ENCODE assay signal across 8 cellular contexts in the genomic region with DNA sequence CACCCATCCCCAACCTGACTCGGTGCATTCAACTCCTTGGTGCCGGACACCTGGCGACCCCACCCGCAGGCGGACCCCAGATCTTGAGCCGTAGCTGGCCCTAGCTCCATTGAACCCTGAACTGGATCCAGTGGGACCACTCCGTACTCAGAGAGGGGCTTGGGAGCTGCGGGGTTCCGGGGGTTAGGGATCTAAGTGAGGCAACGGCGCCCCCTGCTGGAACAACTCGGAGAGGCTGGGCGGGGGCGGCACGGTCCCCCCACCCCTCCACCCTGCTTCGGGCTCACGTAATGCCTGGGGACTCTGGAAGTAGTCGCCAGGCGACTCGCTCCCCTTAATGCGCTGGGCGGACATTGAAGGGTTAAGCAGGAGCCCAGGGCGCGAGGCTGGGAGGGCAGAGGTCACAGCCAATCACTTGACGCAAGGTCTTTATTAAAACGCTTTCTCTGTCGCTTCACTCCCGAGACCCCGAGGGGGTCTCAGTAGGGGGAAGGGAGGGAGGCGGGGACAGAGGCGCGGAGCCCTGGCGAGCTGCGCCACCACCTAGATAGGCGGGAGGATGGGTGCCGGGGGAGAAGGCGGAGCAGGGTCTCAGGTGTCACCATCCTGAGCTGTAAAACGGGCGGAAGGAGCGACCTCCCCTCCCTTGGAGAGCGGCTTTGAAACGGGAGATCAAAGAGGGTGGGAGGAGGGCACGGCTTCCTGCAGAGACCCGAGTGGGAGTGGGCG. TPM values are rescaled to one million over a fixed set of nuclear protein-coding genes. Genes with fewer than 3 reads are reported as not detected.
DNase-seq lines count a peak whose midpoint lies in the region; ATAC-seq and TF ChIP-seq lines count a peak whose summit lies in the region.

No MANE protein-coding gene starts in this region.

- no peaks in the 10 kb centered on the region for H3K79me2 ChIP-seq in neural cell (replicated peaks; ENCODE audit: insufficient read depth, low read length)

- H3K36me3 Mint-ChIP-seq in activated T-cell treated with anti-CD3 and anti-CD28 coated beads, Interleukin-2, amount 50 U/mL, for 72 hours (ENCODE audit: insufficient read depth in 2 of 2) = no peaks in the 10 kb centered on the region

- peaks cover 44% of the 10 kb centered on the region for H3K27me3 Mint-ChIP-seq in activated T-cell treated with anti-CD3 and anti-CD28 coated beads, Interleukin-2, amount 50 U/mL, for 72 hours (ENCODE audit: low read depth)

- H3K9me2 ChIP-seq in neural cell (ENCODE audit: insufficient read depth, low read length) = no peaks in the 10 kb centered on the region

- no peaks in the 10 kb centered on the region for H4K20me1 ChIP-seq in neural cell (ENCODE audit: insufficient read depth)

- H3K9me3 Mint-ChIP-seq in activated T-cell treated with anti-CD3 and anti-CD28 coated beads, Interleukin-2, amount 50 U/mL, for 72 hours = no peaks in the 10 kb centered on the region

- peak overlapping the region; percentile 48 for H3K4me2 ChIP-seq in neural cell (ENCODE audit: low read length)

- peak; percentile 60 for TF ChIP-seq RAD21 in neural cell (conservative IDR thresholded peaks at IDR 0.05)

- H3K27ac Mint-ChIP-seq in activated T-cell treated with anti-CD3 and anti-CD28 coated beads, Interleukin-2, amount 50 U/mL, for 72 hours = no peak overlapping the region

- intact Hi-C loops in esophagus squamous epithelium (cut with DNase I) = no loop called here

- TF ChIP-seq CTCF in esophagus squamous epithelium (IDR thresholded peaks at IDR 0.05) = peak; percentile 69 to 91 (median 81)
- TF ChIP-seq CTCF in neural cell (IDR thresholded peaks at IDR 0.05; ENCODE audit: poor library complexity, severe bottlenecking) = peak; percentile 80

- H3K27me3 ChIP-seq in H7 (ENCODE audit: control insufficient read depth, insufficient read depth, low read length) (peaks cover 19% of the 10 kb centered on the region), esophagus squamous epithelium (peaks cover 0 to 45% (median 0%) of the 10 kb centered on the region in 4 donors), neural cell (ENCODE audit: insufficient read depth, low read depth, low read length) (peaks cover 15% of the 10 kb centered on the region), subcutaneous abdominal adipose tissue (ENCODE audit: control insufficient read depth in 5 of 5, insufficient read depth in 4 of 5, low read length in 5 of 5) (peaks cover 24 to 42% (median 31%) of the 10 kb centered on the region in 5 donors)

- peak overlapping the region; percentile 94 to 95 for H3K4me3 Mint-ChIP-seq in activated T-cell treated with anti-CD3 and anti-CD28 coated beads, Interleukin-2, amount 50 U/mL, for 72 hours

- H2AFZ ChIP-seq in neural cell (ENCODE audit: low read depth, low read length) = no peak overlapping the region

- ATAC-seq in activated T-cell treated with anti-CD3 and anti-CD28 coated beads, Interleukin-2, amount 50 U/mL, for 72 hours (replicated peaks in 1 of 2) = peak; percentile 79 to 84
- ATAC-seq in GM19324 (IDR thresholded peaks at IDR 0.05; ENCODE audit: low FRiP score, unreplicated experiment) = no peak

- peak overlapping the region; percentile 35 for H3K9ac ChIP-seq in neural cell (ENCODE audit: low read length)
- H3K9ac ChIP-seq in subcutaneous abdominal adipose tissue (ENCODE audit: low read length in 5 of 5) = peak overlapping the region in 4 of 5 donors; percentile 28 to 76 (median 53)

- H3K36me3 ChIP-seq in H7 (replicated peaks; ENCODE audit: control insufficient read depth, insufficient read depth, low read length) (no peaks in the 10 kb centered on the region; the same call in 1 of the 2 replicates), esophagus squamous epithelium (peaks cover 0 to 4% (median 0%) of the 10 kb centered on the region in 3 donors), neural cell (ENCODE audit: insufficient read depth, low read length) (no peaks in the 10 kb centered on the region), subcutaneous abdominal adipose tissue (ENCODE audit: control insufficient read depth in 5 of 5, insufficient read depth in 5 of 5, low read length in 5 of 5) (no peaks in the 10 kb centered on the region)

- peak overlapping the region; percentile 80 for H3K4me3 ChIP-seq in H7 (ENCODE audit: insufficient read depth, low read depth, low read length)
- peak overlapping the region; percentile 37 to 67 (median 54) for H3K4me3 ChIP-seq in esophagus squamous epithelium
- peak overlapping the region; percentile 56 for H3K4me3 ChIP-seq in neural cell (ENCODE audit: low read length)
- H3K4me3 ChIP-seq in subcutaneous abdominal adipose tissue (ENCODE audit: low read depth in 1 of 5, low read length in 5 of 5) = peak overlapping the region in 4 of 5 donors; percentile 57 to 66 (median 62)

- H3K9me3 ChIP-seq in esophagus squamous epithelium (no peaks in the 10 kb centered on the region), neural cell (ENCODE audit: low read length) (no peaks in the 10 kb centered on the region), subcutaneous abdominal adipose tissue (ENCODE audit: control insufficient read depth in 5 of 5, low read length in 5 of 5) (no peaks in the 10 kb centered on the region)

- H3K4me1 Mint-ChIP-seq in activated T-cell treated with anti-CD3 and anti-CD28 coated beads, Interleukin-2, amount 50 U/mL, for 72 hours (ENCODE audit: low read depth) = peaks cover 28% of the 10 kb centered on the region

- H3F3A ChIP-seq in neural cell (ENCODE audit: insufficient read depth, low read length, poor library complexity, severe bottlenecking) = peaks cover 8% of the 10 kb centered on the region

- DNase-seq in ACHN (peak; percentile 66), H7 (peak; percentile 96), NCI-H82 treated with DMSO at 0.1 percent for 48 hours (lab: John Stamatoyannopoulos, UW; ENCODE audit: unreplicated experiment) (peak; percentile 89), esophagus squamous epithelium (lab: John Stamatoyannopoulos, UW) (no peak)
- peak; percentile 81 to 87 for DNase-seq in activated T-cell treated with anti-CD3 and anti-CD28 coated beads, Interleukin-2, amount 50 U/mL, for 72 hours

- 0% methylated on average over 14 to 21 of the region's 45 CpGs for WGBS in esophagus squamous epithelium, 2 donors

- in situ Hi-C loops in ACHN (cut with HindIII; ENCODE audit: low pct_ligation_motif_present, low pct_unique_long_range_greater_than_20kb, low sequenced_read_pairs) = no loop called here

- no peak for TF ChIP-seq EP300 in neural cell (conservative IDR thresholded peaks at IDR 0.05; ENCODE audit: poor library complexity, severe bottlenecking)

- H3K4me1 ChIP-seq in esophagus squamous epithelium (peaks cover 74 to 100% (median 76%) of the 10 kb centered on the region in 3 donors), subcutaneous abdominal adipose tissue (ENCODE audit: control insufficient read depth in 5 of 5, insufficient read depth in 5 of 5, low read length in 5 of 5) (peaks cover 7 to 74% (median 66%) of the 10 kb centered on the region in 5 donors)

- no peak for TF ChIP-seq POLR2A in esophagus squamous epithelium (IDR thresholded peaks at IDR 0.05)

- H3K27ac ChIP-seq in esophagus squamous epithelium = peak overlapping the region; percentile 53 to 84 (median 79)
- no peak overlapping the region for H3K27ac ChIP-seq in neural cell (ENCODE audit: low read length)
- H3K27ac ChIP-seq in subcutaneous abdominal adipose tissue (ENCODE audit: low read depth, low read length) = peak overlapping the region; percentile 67

TF ChIP-seq in neural cell, 6 proteins besides CTCF, POLR2A, EP300 and RAD21:
- TF ChIP-seq SMC3 (conservative IDR thresholded peaks at IDR 0.05; ENCODE audit: poor library complexity) = peak; percentile 59
- peak; percentile 15 for TF ChIP-seq POLR2AphosphoS5 (IDR thresholded peaks at IDR 0.05)
- no peak for TF ChIP-seq MXI1 (conservative IDR thresholded peaks at IDR 0.05; ENCODE audit: poor library complexity, severe bottlenecking)

RNA-seq across cellular contexts. Expression of gene CRABP2, which starts 0.7 kb away (rescaled TPM):
- total RNA-seq in H7 (2014; rRNA removed; shearing (Covaris generic)) = 137 and 190 TPM in 2 replicates
- total RNA-seq in activated T-cell treated with anti-CD3 and anti-CD28 coated beads, Interleukin-2, amount 50 U/mL, for 72 hours = 1 to 10 TPM; 2.5 TPM
- 100 to 1,000 TPM; 149 to 916 (median 441) TPM for total RNA-seq in esophagus squamous epithelium
- polyA plus RNA-seq in neural cell = 3.4 and 7.7 TPM in 2 replicates
- 1.3 and 1.7 TPM in 2 replicates for polyA minus RNA-seq in neural cell

RNA-seq across cellular contexts. Expression of gene METTL25B, which starts 22.2 kb away (rescaled TPM):
- total RNA-seq in H7 (2014; rRNA removed; shearing (Covaris generic)) = 25.7 and 33.1 TPM in 2 replicates
- total RNA-seq in activated T-cell treated with anti-CD3 and anti-CD28 coated beads, Interleukin-2, amount 50 U/mL, for 72 hours = 100 to 1,000 TPM in 1 of 2 donors, 10 to 100 TPM in 1; 90.5 to 100 TPM
- total RNA-seq in esophagus squamous epithelium = 10 to 100 TPM in 3 of 4 donors, 1 to 10 TPM in 1; 9.7 to 44.9 (median 17.6) TPM
- 11.9 and 13.1 TPM in 2 replicates for polyA plus RNA-seq in neural cell
- 7.1 and 8.1 TPM in 2 replicates for polyA minus RNA-seq in neural cell

RNA-seq across cellular contexts. Expression of gene ISG20L2, which starts 22.5 kb away (rescaled TPM):
- 55.2 and 56.4 TPM in 2 replicates for total RNA-seq in H7 (2014; rRNA removed; shearing (Covaris generic))
- total RNA-seq in activated T-cell treated with anti-CD3 and anti-CD28 coated beads, Interleukin-2, amount 50 U/mL, for 72 hours = 10 to 100 TPM; 36.3 to 37.1 TPM
- total RNA-seq in esophagus squamous epithelium = 10 to 100 TPM; 22.3 to 32.8 (median 28.4) TPM
- polyA plus RNA-seq in neural cell = 8.5 and 13.1 TPM in 2 replicates
- 17.9 and 19.5 TPM in 2 replicates for polyA minus RNA-seq in neural cell

RNA-seq across cellular contexts. Expression of gene NES, which starts 28.9 kb away (rescaled TPM):
- total RNA-seq in H7 (2014; rRNA removed; shearing (Covaris generic)) = 220 and 231 TPM in 2 replicates
- total RNA-seq in activated T-cell treated with anti-CD3 and anti-CD28 coated beads, Interleukin-2, amount 50 U/mL, for 72 hours = under 1 TPM in 1 of 2 donors, not detected in 1; 0.05 TPM
- total RNA-seq in esophagus squamous epithelium = 1 to 10 TPM; 3.5 to 8.0 (median 5.4) TPM
- polyA plus RNA-seq in neural cell = 9.9 and 13.7 TPM in 2 replicates
- 26.1 and 29.6 TPM in 2 replicates for polyA minus RNA-seq in neural cell

RNA-seq across cellular contexts. Expression of gene MRPL24, which starts 34.8 kb away (rescaled TPM):
- 92.1 and 105 TPM in 2 replicates for total RNA-seq in H7 (2014; rRNA removed; shearing (Covaris generic))
- total RNA-seq in activated T-cell treated with anti-CD3 and anti-CD28 coated beads, Interleukin-2, amount 50 U/mL, for 72 hours = 10 to 100 TPM; 45.9 to 67.8 TPM
- 10 to 100 TPM; 39.5 to 45.8 (median 42.3) TPM for total RNA-seq in esophagus squamous epithelium
- polyA plus RNA-seq in neural cell = 34.4 and 56.5 TPM in 2 replicates
- 7.9 and 9.3 TPM in 2 replicates for polyA minus RNA-seq in neural cell

Comparison
In these comparisons a context has a peak if more than half of its experiments do, and no peak if none do; other contexts are left out.
1. RNA of gene CRABP2, which starts 0.7 kb away (total RNA-seq): 149 to 916 TPM in esophagus squamous epithelium and 137 to 190 TPM in H7; 2.5 TPM in activated T-cell treated with anti-CD3 and anti-CD28 coated beads, Interleukin-2, amount 50 U/mL, for 72 hours; every median in the first group is over 10 times any median in the second.
2. Peak in every context shown above with its lines, with median percentiles within 50 percentile points of each other: H3K4me3 ChIP-seq.